20 cellular contexts compared by ENCODE assay signal in the genomic region with DNA sequence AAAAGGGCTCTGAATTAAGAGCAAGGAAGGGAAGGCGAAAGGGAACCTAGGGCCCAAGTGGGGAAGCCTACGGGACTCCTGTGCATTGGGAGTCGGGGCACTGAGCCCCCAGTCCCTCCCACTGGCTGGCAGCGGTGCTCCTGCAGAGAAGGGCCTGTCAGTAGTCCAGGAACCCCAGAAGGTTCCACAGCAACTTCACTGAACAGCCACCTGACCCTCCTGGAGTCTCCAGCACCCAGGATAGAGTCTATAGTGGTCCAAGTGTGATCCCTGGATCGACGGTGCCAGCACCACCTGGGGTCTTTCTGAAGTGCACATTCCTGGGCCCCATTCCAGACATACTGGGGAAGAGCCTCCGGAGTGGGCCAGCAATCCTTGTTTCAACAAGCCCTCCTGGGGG.
DNase-seq lines count a peak whose midpoint lies in the region; ATAC-seq and TF ChIP-seq lines count a peak whose summit lies in the region.
"Had no signal": no experiment of that assay in that cellular context is flagged by ENCODE, and none has a peak within 500 bp of the region (broad histone marks: within the 10 kb centered on the region; RNA-seq: fewer than 3 reads in every experiment).

No MANE protein-coding gene starts in this region.

- peaks cover 15% of the 10 kb centered on the region for H3K27me3 Mint-ChIP-seq in activated naive CD4-positive, alpha-beta T cell treated with anti-CD3 and anti-CD28 coated beads, Interleukin-2, amount 10 ng/mL, durations not matched to agents 7 days and 5 days
- no peaks in the 10 kb centered on the region for H3K27me3 Mint-ChIP-seq in stimulated activated naive B cell treated with anti-CD40 and anti-IgM and Interleukin-4, amounts not matched to agents 10 μg/mL and 1 μg/mL and 100 μg/mL, for 72 hours
- H3K27me3 Mint-ChIP-seq: CD4-positive, alpha-beta T cell had no signal

- H3K36me3 ChIP-seq in RWPE2 (ENCODE audit: low read depth) (no peaks in the 10 kb centered on the region), left lung (no peaks in the 10 kb centered on the region), stomach (no peaks in the 10 kb centered on the region)
- H3K36me3 ChIP-seq: BLaER1 had no signal

- H3K9me3 ChIP-seq in RWPE2 (ENCODE audit: severe bottlenecking) (peaks cover 2% of the 10 kb centered on the region), left lung (no peaks in the 10 kb centered on the region), stomach (no peaks in the 10 kb centered on the region)
- H3K9me3 ChIP-seq: BLaER1 had no signal

- peak; percentile 7 for DNase-seq in activated naive CD4-positive, alpha-beta T cell treated with anti-CD3 and anti-CD28 coated beads, Interleukin-2, amount 10 ng/mL, durations not matched to agents 7 days and 5 days
- no peak for DNase-seq in activated naive CD4-positive, alpha-beta T cell (lab: John Stamatoyannopoulos, UW)
- DNase-seq in RWPE2 (ENCODE audit: low spot score), result peak; percentile 28
- peak; percentile 19 to 46 for DNase-seq in left lung
- DNase-seq in stomach, result peak; percentile 18
- DNase-seq in stimulated activated CD4-positive, alpha-beta T cell treated with anti-CD3 and anti-CD28 coated beads, Interleukin-4, amount 100 ng/mL, for 1 hour, result no peak
- no peak for DNase-seq in DMS153 treated with DMSO at 0.1 percent for 48 hours (lab: John Stamatoyannopoulos, UW; ENCODE audit: unreplicated experiment)
- DNase-seq in stimulated activated naive B cell treated with anti-CD40 and anti-IgM and Interleukin-4, amounts not matched to agents 10 μg/mL and 1 μg/mL and 100 μg/mL, for 72 hours, result no peak
- DNase-seq: DMS53, Karpas-422, NCI-H1092 treated with DMSO at 0.1 percent for 48 hours, NCI-H2029, NCI-H446, NCI-H526, NCI-H82, PC-9, RPMI8226, SHP77 had no signal

- no peaks in the 10 kb centered on the region for H3K36me3 Mint-ChIP-seq in activated naive CD4-positive, alpha-beta T cell treated with anti-CD3 and anti-CD28 coated beads, Interleukin-2, amount 10 ng/mL, durations not matched to agents 7 days and 5 days
- H3K36me3 Mint-ChIP-seq in stimulated activated naive B cell treated with anti-CD40 and anti-IgM and Interleukin-4, amounts not matched to agents 10 μg/mL and 1 μg/mL and 100 μg/mL, for 72 hours, result no peaks in the 10 kb centered on the region

- no peaks in the 10 kb centered on the region for H3K4me1 ChIP-seq in RWPE2 (ENCODE audit: insufficient read depth, poor library complexity, severe bottlenecking)
- no peaks in the 10 kb centered on the region for H3K4me1 ChIP-seq in left lung
- H3K4me1 ChIP-seq in stomach, result no peaks in the 10 kb centered on the region

- CTCF ChIA-PET in activated naive CD4-positive, alpha-beta T cell treated with anti-CD3 and anti-CD28 coated beads, Interleukin-2, amount 10 ng/mL, durations not matched to agents 7 days and 5 days (lab: Charles Lee), result no interaction called here

- TF ChIP-seq POLR2A in stomach (IDR thresholded peaks at IDR 0.05), result no peak

- H3K27ac ChIP-seq in RWPE2 (ENCODE audit: poor library complexity, severe bottlenecking) (no peak overlapping the region), left lung (no peak overlapping the region), stomach (no peak overlapping the region)
- H3K27ac ChIP-seq: BLaER1, PC-9 had no signal

- intact Hi-C loops in left lung (cut with DNase I), result no loop called here
- intact Hi-C loops in stomach (cut with DNase I; ENCODE audit: low total_unique reads), result no loop called here

- no peak for ATAC-seq in RWPE2 (ENCODE audit: low read depth)
- ATAC-seq in left lung, result no peak
- no peak for ATAC-seq in stimulated activated naive B cell treated with anti-CD40 and anti-IgM and Interleukin-4, amounts not matched to agents 10 μg/mL and 1 μg/mL and 100 μg/mL, for 72 hours (replicated peaks)

- H3K4me1 Mint-ChIP-seq in activated naive CD4-positive, alpha-beta T cell treated with anti-CD3 and anti-CD28 coated beads, Interleukin-2, amount 10 ng/mL, durations not matched to agents 7 days and 5 days, result no peaks in the 10 kb centered on the region
- H3K4me1 Mint-ChIP-seq in stimulated activated naive B cell treated with anti-CD40 and anti-IgM and Interleukin-4, amounts not matched to agents 10 μg/mL and 1 μg/mL and 100 μg/mL, for 72 hours, result no peaks in the 10 kb centered on the region

- WGBS in stomach, 5 donors, result 75 to 86% (median 83%) methylated on average over 5 to 7 of the region's 7 CpGs

- H3K4me3 ChIP-seq in RWPE2 (ENCODE audit: severe bottlenecking) (no peak overlapping the region), left lung (no peak overlapping the region), stomach (no peak overlapping the region)
- H3K4me3 ChIP-seq: BLaER1, PC-9 had no signal

- no peak for TF ChIP-seq EP300 in stomach (IDR thresholded peaks at IDR 0.05)

- H3K4me3 Mint-ChIP-seq in activated naive CD4-positive, alpha-beta T cell treated with anti-CD3 and anti-CD28 coated beads, Interleukin-2, amount 10 ng/mL, durations not matched to agents 7 days and 5 days, result no peak overlapping the region
- H3K4me3 Mint-ChIP-seq in stimulated activated naive B cell treated with anti-CD40 and anti-IgM and Interleukin-4, amounts not matched to agents 10 μg/mL and 1 μg/mL and 100 μg/mL, for 72 hours, result no peak overlapping the region
- H3K4me3 Mint-ChIP-seq: CD4-positive, alpha-beta T cell had no signal

- no peaks in the 10 kb centered on the region for H3K9me3 Mint-ChIP-seq in activated naive CD4-positive, alpha-beta T cell treated with anti-CD3 and anti-CD28 coated beads, Interleukin-2, amount 10 ng/mL, durations not matched to agents 7 days and 5 days
- H3K9me3 Mint-ChIP-seq in stimulated activated naive B cell treated with anti-CD40 and anti-IgM and Interleukin-4, amounts not matched to agents 10 μg/mL and 1 μg/mL and 100 μg/mL, for 72 hours, result no peaks in the 10 kb centered on the region
- H3K9me3 Mint-ChIP-seq: CD4-positive, alpha-beta T cell had no signal

- no peaks in the 10 kb centered on the region for H3K27me3 ChIP-seq in RWPE2 (ENCODE audit: insufficient read depth, poor library complexity, severe bottlenecking)
- H3K27me3 ChIP-seq in left lung, result peaks cover 0 to 70% of the 10 kb centered on the region in 2 donors
- peaks cover 0 to 34% (median 0%) of the 10 kb centered on the region in 3 donors for H3K27me3 ChIP-seq in stomach
- H3K27me3 ChIP-seq: BLaER1 had no signal

- no peak overlapping the region for H3K27ac Mint-ChIP-seq in activated naive CD4-positive, alpha-beta T cell treated with anti-CD3 and anti-CD28 coated beads, Interleukin-2, amount 10 ng/mL, durations not matched to agents 7 days and 5 days
- H3K27ac Mint-ChIP-seq in stimulated activated naive B cell treated with anti-CD40 and anti-IgM and Interleukin-4, amounts not matched to agents 10 μg/mL and 1 μg/mL and 100 μg/mL, for 72 hours, result no peak overlapping the region
- H3K27ac Mint-ChIP-seq: CD4-positive, alpha-beta T cell had no signal

- TF ChIP-seq CTCF in RWPE2 (IDR thresholded peaks at IDR 0.05; ENCODE audit: poor library complexity, severe bottlenecking), result no peak
- no peak for TF ChIP-seq CTCF in left lung (IDR thresholded peaks at IDR 0.05)
- TF ChIP-seq CTCF in stomach (IDR thresholded peaks at IDR 0.05), result no peak

Comparison
In these comparisons a context has a peak if more than half of its experiments do, and no peak if none do; other contexts are left out.
1. DNase-seq: peak in activated naive CD4-positive, alpha-beta T cell treated with anti-CD3 and anti-CD28 coated beads, Interleukin-2, amount 10 ng/mL, durations not matched to agents 7 days and 5 days (single experiment), RWPE2 (single experiment), left lung (2 of 2) and stomach (single experiment); none in activated naive CD4-positive, alpha-beta T cell (0 of 4), stimulated activated CD4-positive, alpha-beta T cell treated with anti-CD3 and anti-CD28 coated beads, Interleukin-4, amount 100 ng/mL, for 1 hour (single experiment), DMS153 treated with DMSO at 0.1 percent for 48 hours (single experiment) and stimulated activated naive B cell treated with anti-CD40 and anti-IgM and Interleukin-4, amounts not matched to agents 10 μg/mL and 1 μg/mL and 100 μg/mL, for 72 hours (single experiment).